In the genomic region with DNA sequence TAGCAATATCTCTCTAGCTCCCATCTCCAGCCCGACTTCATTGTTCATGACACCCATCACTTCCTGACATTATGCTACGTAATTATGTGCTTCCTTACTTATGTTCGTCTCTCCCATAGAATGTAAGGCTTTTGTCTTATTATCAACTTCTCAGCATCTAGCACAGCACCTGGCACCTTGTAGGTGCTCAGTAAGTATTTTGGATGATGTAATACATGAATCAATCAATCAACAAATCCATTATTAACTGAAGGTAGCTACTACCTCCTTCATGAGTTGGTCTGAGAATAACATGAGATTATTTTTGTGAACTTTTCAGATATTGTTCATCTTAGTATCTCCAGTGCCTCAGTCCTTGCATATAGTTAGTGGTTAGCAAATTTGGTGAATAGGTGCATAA, we compare ENCODE assay signal across 16 cellular contexts.
DNase-seq lines count a peak whose midpoint lies in the region; ATAC-seq, FAIRE-seq and TF ChIP-seq lines count a peak whose summit lies in the region.
"Had no signal": no experiment of that assay in that cellular context is flagged by ENCODE, and none has a peak within 500 bp of the region (broad histone marks: within the 10 kb centered on the region; RNA-seq: fewer than 3 reads in every experiment).

No MANE protein-coding gene starts in this region.

- no peak overlapping the region for H3K9ac ChIP-seq in SK-N-SH
- no peak overlapping the region for H3K9ac ChIP-seq in PC-3 (ENCODE audit: low read length)
- no peak overlapping the region for H3K9ac ChIP-seq in endothelial cell of umbilical vein (replicated peaks; ENCODE audit: extremely low read depth, insufficient read depth, low read length)
- H3K9ac ChIP-seq in skeletal muscle satellite cell (ENCODE audit: low read depth, low read length): peak overlapping the region; percentile 6

- H3K79me2 ChIP-seq in SK-N-SH (ENCODE audit: insufficient read depth) (no peaks in the 10 kb centered on the region), PC-3 (ENCODE audit: low read length) (no peaks in the 10 kb centered on the region), endothelial cell of umbilical vein (ENCODE audit: control insufficient read depth, insufficient read depth, low read length) (no peaks in the 10 kb centered on the region)

- no peak for TF ChIP-seq RAD21 in SK-N-SH (IDR thresholded peaks at IDR 0.05; ENCODE audit: low read length)

- TF ChIP-seq EP300 in SK-N-SH (IDR thresholded peaks at IDR 0.05; ENCODE audit: borderline replicate concordance in 1 of 2, low read depth in 1 of 2, low read length in 1 of 2): no peak

- no peaks in the 10 kb centered on the region for H3K9me1 ChIP-seq in endothelial cell of umbilical vein (replicated peaks; ENCODE audit: control insufficient read depth, extremely low read depth, insufficient read depth, low read length)

- H3K4me2 ChIP-seq in SK-N-SH (no peak overlapping the region), PC-3 (ENCODE audit: low read length) (peak overlapping the region; percentile 60), endothelial cell of umbilical vein (ENCODE audit: insufficient read depth, low read length) (no peak overlapping the region), skeletal muscle satellite cell (ENCODE audit: low read length) (peak overlapping the region; percentile 41)

- dilution Hi-C loops in endothelial cell of umbilical vein (cut with MboI; ENCODE audit: extremely low pct_ligation_motif_present, low sequenced_read_pairs): no loop called here

- DNase-seq in SK-N-SH: no peak
- DNase-seq in PC-3: no peak
- DNase-seq in endothelial cell of umbilical vein (ENCODE audit: low read depth, low spot score): no peak
- DNase-seq in heart right ventricle: no peak
- no peak for DNase-seq in hepatic stellate cell (ENCODE audit: low spot score)
- no peak for DNase-seq in SIG-M5 treated with dmso at 0.1 percent for 504 hours (lab: John Stamatoyannopoulos, UW; ENCODE audit: unreplicated experiment)
- DNase-seq: CD4-positive, alpha-beta T cell; Karpas-422; NCI-H1048; NCI-H2029; NCI-H446; Right ventricle myocardium superior had no signal

- WGBS in SK-N-SH (ENCODE audit: low lambda C conversion rate): 73% methylated on average over 3 of the region's 3 CpGs
- WGBS in heart right ventricle, 2 donors: 70 to 84% methylated on average over 3 of the region's 3 CpGs

- intact Hi-C loops in PC-3 (cut with micrococcal nuclease): loop anchor here (2.0 kb wide), 1 partner anchor 15 kb away; no protein-coding TSS in a partner anchor
- intact Hi-C loops in endothelial cell of umbilical vein (cut with micrococcal nuclease): loop anchor here (5.0 kb wide), 1 partner anchor 119 kb away; no protein-coding TSS in a partner anchor
- intact Hi-C loops in heart right ventricle (cut with DNase I): no loop called here

- H3K4me1 ChIP-seq in SK-N-SH (ENCODE audit: control insufficient read depth in 1 of 2, insufficient read depth in 2 of 2, low read depth in 1 of 2, low read length in 1 of 2) (peaks cover 0 to 7% of the 10 kb centered on the region in 2 experiments; a peak in 1 of 4 replicates), PC-3 (ENCODE audit: insufficient read depth, low read length) (peaks cover 15% of the 10 kb centered on the region), endothelial cell of umbilical vein (ENCODE audit: control insufficient read depth, extremely low read depth, insufficient read depth, low read length) (peaks cover 11% of the 10 kb centered on the region), skeletal muscle satellite cell (ENCODE audit: control insufficient read depth, insufficient read depth, low read length) (peaks cover 23% of the 10 kb centered on the region), heart right ventricle (peaks cover 0 to 4% (median 0%) of the 10 kb centered on the region in 9 donors)

- H3K27ac ChIP-seq in SK-N-SH (ENCODE audit: low read depth in 2 of 2, low read length in 1 of 2): peak overlapping the region in 1 of 2 experiments; percentile 82; a peak in 1 of 4 replicates
- peak overlapping the region; percentile 83 for H3K27ac ChIP-seq in PC-3 (ENCODE audit: low read length)
- no peak overlapping the region for H3K27ac ChIP-seq in endothelial cell of umbilical vein (ENCODE audit: insufficient read depth, low read depth, low read length)
- no peak overlapping the region for H3K27ac ChIP-seq in heart right ventricle
- H3K27ac ChIP-seq: 22Rv1 had no signal

- H3K4me3 ChIP-seq in SK-N-SH (ENCODE audit: low read depth in 2 of 2, low read length in 1 of 2): no peak overlapping the region
- no peak overlapping the region for H3K4me3 ChIP-seq in PC-3 (ENCODE audit: low read length)
- H3K4me3 ChIP-seq in endothelial cell of umbilical vein (replicated peaks in 1 of 3; ENCODE audit: insufficient read depth in 1 of 3, low read depth in 1 of 3, low read length in 3 of 3): no peak overlapping the region
- H3K4me3 ChIP-seq in skeletal muscle satellite cell (ENCODE audit: low read length): no peak overlapping the region
- H3K4me3 ChIP-seq in heart right ventricle: no peak overlapping the region
- H3K4me3 ChIP-seq: GM12878 had no signal

- POLR2A ChIA-PET in SK-N-SH (lab: Yijun Ruan, JAX): no interaction called here
- POLR2A ChIA-PET in PC-3 (lab: Charles Lee; ENCODE audit: unreplicated experiment): no interaction called here
- POLR2A ChIA-PET in endothelial cell of umbilical vein (lab: Charles Lee): no interaction called here

- H3K36me3 ChIP-seq in SK-N-SH (replicated peaks in 1 of 2; ENCODE audit: control insufficient read depth in 1 of 2, insufficient read depth in 2 of 2, low read length in 1 of 2): no peaks in the 10 kb centered on the region
- H3K36me3 ChIP-seq in PC-3 (ENCODE audit: low read depth, low read length): no peaks in the 10 kb centered on the region
- no peaks in the 10 kb centered on the region for H3K36me3 ChIP-seq in endothelial cell of umbilical vein (ENCODE audit: control insufficient read depth in 2 of 2, extremely low read depth in 1 of 2, insufficient read depth in 2 of 2, low read length in 2 of 2)
- no peaks in the 10 kb centered on the region for H3K36me3 ChIP-seq in skeletal muscle satellite cell (ENCODE audit: insufficient read depth, low read length)
- no peaks in the 10 kb centered on the region for H3K36me3 ChIP-seq in heart right ventricle

- H3F3A ChIP-seq in SK-N-SH (replicated peaks; ENCODE audit: insufficient read depth) (peaks cover 14% of the 10 kb centered on the region), PC-3 (ENCODE audit: low read length, unreplicated experiment) (no peaks in the 10 kb centered on the region)

- TF ChIP-seq CTCF in SK-N-SH (IDR thresholded peaks at IDR 0.05) (no peak), PC-3 (conservative IDR thresholded peaks at IDR 0.05; ENCODE audit: low read depth, low read length) (no peak), endothelial cell of umbilical vein (IDR thresholded peaks at IDR 0.05; ENCODE audit: extremely low read depth in 1 of 2, insufficient read depth in 1 of 2, low read depth in 1 of 2, low read length in 2 of 2) (no peak), heart right ventricle (IDR thresholded peaks at IDR 0.05) (no peak)

- CTCF ChIA-PET in SK-N-SH (lab: Yijun Ruan, JAX): no interaction called here
- CTCF ChIA-PET in PC-3 (lab: Charles Lee): no interaction called here
- CTCF ChIA-PET in endothelial cell of umbilical vein (lab: Charles Lee): interaction anchor here (0.8 kb wide), 2 partner anchors 117 to 691 kb away, joined by 3 read pairs; no protein-coding TSS in a partner anchor

- H3K27me3 ChIP-seq in SK-N-SH (ENCODE audit: insufficient read depth) (no peaks in the 10 kb centered on the region), PC-3 (ENCODE audit: low read length) (no peaks in the 10 kb centered on the region), endothelial cell of umbilical vein (ENCODE audit: control insufficient read depth in 2 of 2, insufficient read depth in 2 of 2, low read length in 2 of 2) (no peaks in the 10 kb centered on the region), skeletal muscle satellite cell (ENCODE audit: control insufficient read depth, insufficient read depth, low read length) (no peaks in the 10 kb centered on the region), heart right ventricle (peaks cover 0 to 22% (median 0%) of the 10 kb centered on the region in 7 donors)

- no peak overlapping the region for H2AFZ ChIP-seq in SK-N-SH (ENCODE audit: low read depth)
- H2AFZ ChIP-seq in PC-3 (ENCODE audit: low read length): 0 out of 2 replicates have a peak overlapping the region, but pooled peaks have one; percentile 25
- H2AFZ ChIP-seq in endothelial cell of umbilical vein (ENCODE audit: low read depth, low read length): peak overlapping the region; percentile 40

- ATAC-seq in SK-N-SH treated with all-trans-retinoic acid at 6 μM for 48 hours (peak; percentile 7; the same call in 1 of the 3 replicates), PC-3 (no peak), heart right ventricle (no peak)
- ATAC-seq: GM12878 had no signal

- H3K9me3 ChIP-seq in SK-N-SH: no peaks in the 10 kb centered on the region
- peaks cover under 1% of the 10 kb centered on the region; the same call in 1 of the 2 replicates for H3K9me3 ChIP-seq in PC-3 (ENCODE audit: low read length)
- no peaks in the 10 kb centered on the region for H3K9me3 ChIP-seq in endothelial cell of umbilical vein (replicated peaks; ENCODE audit: control insufficient read depth, insufficient read depth, low read length)
- H3K9me3 ChIP-seq in skeletal muscle satellite cell (replicated peaks; ENCODE audit: low read length): no peaks in the 10 kb centered on the region
- H3K9me3 ChIP-seq in heart right ventricle: no peaks in the 10 kb centered on the region

- H3K9me2 ChIP-seq in SK-N-SH (no peaks in the 10 kb centered on the region), PC-3 (replicated peaks; ENCODE audit: low read length) (no peaks in the 10 kb centered on the region)

- H4K20me1 ChIP-seq in SK-N-SH (ENCODE audit: insufficient read depth) (no peaks in the 10 kb centered on the region), PC-3 (ENCODE audit: low read length) (no peaks in the 10 kb centered on the region), endothelial cell of umbilical vein (replicated peaks; ENCODE audit: control insufficient read depth, extremely low read depth, insufficient read depth, low read length) (no peaks in the 10 kb centered on the region)

- no peak for TF ChIP-seq POLR2A in endothelial cell of umbilical vein (IDR thresholded peaks at IDR 0.05; ENCODE audit: low read depth, low read length)

- FAIRE-seq in endothelial cell of umbilical vein (lab: Jason Lieb, UNC): no peak
- FAIRE-seq: GM12878 had no signal

- BruUV-seq in PC-3 (replicated peaks; lab: Mats Ljungman, UMichigan) (no TSS peak), endothelial cell of umbilical vein (replicated peaks; lab: Mats Ljungman, UMichigan) (no TSS peak)

TF ChIP-seq in SK-N-SH, 30 proteins besides CTCF, POLR2A, EP300 and RAD21 (continues in another document):
- TF ChIP-seq SIN3A (IDR thresholded peaks at IDR 0.05; ENCODE audit: borderline replicate concordance, low read depth, low read length): no peak

TF ChIP-seq in endothelial cell of umbilical vein, 7 proteins besides CTCF, POLR2A, EP300 and RAD21 (continues in another document):
- TF ChIP-seq GATA2 (IDR thresholded peaks at IDR 0.05; ENCODE audit: insufficient read depth, insufficient read length, low read depth, low read length) (no peak), FOS (IDR thresholded peaks at IDR 0.05; ENCODE audit: borderline replicate concordance, insufficient read depth, low read length) (no peak), MYC (IDR thresholded peaks at IDR 0.05; ENCODE audit: low read depth, low read length) (no peak), POLR2AphosphoS5 (IDR thresholded peaks at IDR 0.05; ENCODE audit: insufficient read depth, low read depth, low read length) (no peak)

Comparison
In these comparisons a context has a peak if more than half of its experiments do, and no peak if none do; other contexts are left out.
1. H3K4me2 ChIP-seq: peak in PC-3 (single experiment) and skeletal muscle satellite cell (single experiment); none in SK-N-SH (single experiment) and endothelial cell of umbilical vein (single experiment).
2. intact Hi-C loops: an anchor here in PC-3 (2.0 kb wide) and endothelial cell of umbilical vein (5.0 kb wide); none called in heart right ventricle.